30 cellular contexts compared by ENCODE assay signal in genomic region chr4:6065166-6065565, GRCh38.
"Had no signal": no experiment of that assay in that cellular context is flagged by ENCODE, and none has a peak within 500 bp of the region (broad histone marks: within the 10 kb centered on the region; RNA-seq: fewer than 3 reads in every experiment).

No MANE protein-coding gene starts in this region.

- H3K4me1 ChIP-seq: body of pancreas, breast epithelium had no signal

- H3K4me3 ChIP-seq: body of pancreas, breast epithelium had no signal

- H3K27ac ChIP-seq: body of pancreas, brain microvascular endothelial cell, breast epithelium, WERI-Rb-1 had no signal

- H3K27me3 ChIP-seq: body of pancreas, brain microvascular endothelial cell had no signal

- DNase-seq: activated CD4-positive, alpha-beta memory T cell treated with anti-CD3 and anti-CD28 coated beads for 36 hours; activated CD4-positive, alpha-beta T cell treated with anti-CD3 and anti-CD28 coated beads for 1 hour; activated CD4-positive, alpha-beta T cell treated with anti-CD3 and anti-CD28 coated beads for 36 hours; activated CD4-positive, alpha-beta T cell treated with anti-CD3 and anti-CD28 coated beads, Interleukin-2, amount 10 ng/mL, durations not matched to agents 24 days and 14 days; activated CD4-positive, alpha-beta T cell treated with anti-CD3 and anti-CD28 coated beads, Interleukin-2, amount 50 U/mL, for 1 hour; activated CD4-positive, alpha-beta T cell treated with anti-CD3 and anti-CD28 coated beads, Interleukin-2, amount 50 U/mL, for 4 hours; activated CD4-positive, CD25-positive, alpha-beta regulatory T cell; activated CD8-positive, alpha-beta memory T cell treated with anti-CD3 and anti-CD28 coated beads, Interleukin-2, amount 50 U/mL, for 4 hours; activated CD8-positive, alpha-beta T cell treated with anti-CD3 and anti-CD28 coated beads for 36 hours; activated effector memory CD4-positive, alpha-beta T cell treated with Interleukin-2 at 50 U/mL for 16 hours; activated gamma-delta T cell; activated naive CD4-positive, alpha-beta T cell treated with anti-CD3 and anti-CD28 coated beads, Interleukin-2, amount 10 ng/mL, durations not matched to agents 7 days and 5 days; activated naive CD4-positive, alpha-beta T cell treated with Interleukin-2 at 50 U/mL for 16 hours; activated naive CD8-positive, alpha-beta T cell treated with anti-CD3 and anti-CD28 coated beads, Interleukin-2, amount 10 ng/mL, durations not matched to agents 7 days and 5 days; activated naive CD8-positive, alpha-beta T cell treated with anti-CD3 and anti-CD28 coated beads, Interleukin-2, amount 50 U/mL, for 24 hours; activated T-cell treated with anti-CD3 and anti-CD28 coated beads for 4 hours; activated T-cell treated with anti-CD3 and anti-CD28 coated beads, Interleukin-2, amount 50 U/mL, for 1 hour; activated T-cell treated with anti-CD3 and anti-CD28 coated beads, Interleukin-2, amount 50 U/mL, for 4 hours; amygdala; anterior cingulate cortex; body of pancreas; brain microvascular endothelial cell; central memory CD4-positive, alpha-beta T cell; T-helper 1 cell; T-helper 2 cell; T-helper 9 cell; WERI-Rb-1 had no signal

- H3K36me3 ChIP-seq: brain microvascular endothelial cell, breast epithelium had no signal

- ATAC-seq: activated CD4-positive, alpha-beta T cell treated with anti-CD3 and anti-CD28 coated beads for 36 hours; activated CD4-positive, CD25-positive, alpha-beta regulatory T cell treated with anti-CD3 and anti-CD28 coated beads, Interleukin-2, amount 50 U/mL, for 24 hours; activated CD8-positive, alpha-beta T cell treated with anti-CD3 and anti-CD28 coated beads for 36 hours; activated naive CD8-positive, alpha-beta T cell treated with anti-CD3 and anti-CD28 coated beads, Interleukin-2, amount 50 U/mL, for 24 hours; activated T-cell treated with anti-CD3 and anti-CD28 coated beads, Interleukin-2, amount 50 U/mL, for 4 hours; body of pancreas; WTC11 had no signal
